In the genomic region with DNA sequence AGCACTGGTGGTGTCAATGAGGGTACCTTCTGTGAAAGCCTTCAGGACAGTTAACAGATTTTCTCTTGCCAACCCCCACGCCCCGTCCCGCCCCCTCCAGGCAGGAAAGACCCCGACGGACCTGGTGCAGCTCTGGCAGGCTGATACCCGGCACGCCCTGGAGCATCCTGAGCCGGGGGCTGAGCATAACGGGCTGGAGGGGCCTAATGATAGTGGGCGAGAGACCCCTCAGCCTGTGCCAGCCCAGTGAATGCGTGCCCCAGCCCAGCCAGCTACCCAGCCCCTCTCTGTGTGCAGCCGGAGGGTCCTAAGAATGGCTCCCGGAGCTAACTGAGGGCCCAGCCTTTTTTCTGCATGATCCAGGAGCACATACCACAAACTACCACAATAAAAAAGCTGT, we compare ENCODE assay signal across 1 cellular context.
TF ChIP-seq lines count a peak whose summit lies in the region.

No MANE protein-coding gene starts in this region.

TF ChIP-seq in GM23338, 12 proteins besides CTCF, POLR2A, EP300 and RAD21 (continued from another document):
- TF ChIP-seq, protein P1, sequence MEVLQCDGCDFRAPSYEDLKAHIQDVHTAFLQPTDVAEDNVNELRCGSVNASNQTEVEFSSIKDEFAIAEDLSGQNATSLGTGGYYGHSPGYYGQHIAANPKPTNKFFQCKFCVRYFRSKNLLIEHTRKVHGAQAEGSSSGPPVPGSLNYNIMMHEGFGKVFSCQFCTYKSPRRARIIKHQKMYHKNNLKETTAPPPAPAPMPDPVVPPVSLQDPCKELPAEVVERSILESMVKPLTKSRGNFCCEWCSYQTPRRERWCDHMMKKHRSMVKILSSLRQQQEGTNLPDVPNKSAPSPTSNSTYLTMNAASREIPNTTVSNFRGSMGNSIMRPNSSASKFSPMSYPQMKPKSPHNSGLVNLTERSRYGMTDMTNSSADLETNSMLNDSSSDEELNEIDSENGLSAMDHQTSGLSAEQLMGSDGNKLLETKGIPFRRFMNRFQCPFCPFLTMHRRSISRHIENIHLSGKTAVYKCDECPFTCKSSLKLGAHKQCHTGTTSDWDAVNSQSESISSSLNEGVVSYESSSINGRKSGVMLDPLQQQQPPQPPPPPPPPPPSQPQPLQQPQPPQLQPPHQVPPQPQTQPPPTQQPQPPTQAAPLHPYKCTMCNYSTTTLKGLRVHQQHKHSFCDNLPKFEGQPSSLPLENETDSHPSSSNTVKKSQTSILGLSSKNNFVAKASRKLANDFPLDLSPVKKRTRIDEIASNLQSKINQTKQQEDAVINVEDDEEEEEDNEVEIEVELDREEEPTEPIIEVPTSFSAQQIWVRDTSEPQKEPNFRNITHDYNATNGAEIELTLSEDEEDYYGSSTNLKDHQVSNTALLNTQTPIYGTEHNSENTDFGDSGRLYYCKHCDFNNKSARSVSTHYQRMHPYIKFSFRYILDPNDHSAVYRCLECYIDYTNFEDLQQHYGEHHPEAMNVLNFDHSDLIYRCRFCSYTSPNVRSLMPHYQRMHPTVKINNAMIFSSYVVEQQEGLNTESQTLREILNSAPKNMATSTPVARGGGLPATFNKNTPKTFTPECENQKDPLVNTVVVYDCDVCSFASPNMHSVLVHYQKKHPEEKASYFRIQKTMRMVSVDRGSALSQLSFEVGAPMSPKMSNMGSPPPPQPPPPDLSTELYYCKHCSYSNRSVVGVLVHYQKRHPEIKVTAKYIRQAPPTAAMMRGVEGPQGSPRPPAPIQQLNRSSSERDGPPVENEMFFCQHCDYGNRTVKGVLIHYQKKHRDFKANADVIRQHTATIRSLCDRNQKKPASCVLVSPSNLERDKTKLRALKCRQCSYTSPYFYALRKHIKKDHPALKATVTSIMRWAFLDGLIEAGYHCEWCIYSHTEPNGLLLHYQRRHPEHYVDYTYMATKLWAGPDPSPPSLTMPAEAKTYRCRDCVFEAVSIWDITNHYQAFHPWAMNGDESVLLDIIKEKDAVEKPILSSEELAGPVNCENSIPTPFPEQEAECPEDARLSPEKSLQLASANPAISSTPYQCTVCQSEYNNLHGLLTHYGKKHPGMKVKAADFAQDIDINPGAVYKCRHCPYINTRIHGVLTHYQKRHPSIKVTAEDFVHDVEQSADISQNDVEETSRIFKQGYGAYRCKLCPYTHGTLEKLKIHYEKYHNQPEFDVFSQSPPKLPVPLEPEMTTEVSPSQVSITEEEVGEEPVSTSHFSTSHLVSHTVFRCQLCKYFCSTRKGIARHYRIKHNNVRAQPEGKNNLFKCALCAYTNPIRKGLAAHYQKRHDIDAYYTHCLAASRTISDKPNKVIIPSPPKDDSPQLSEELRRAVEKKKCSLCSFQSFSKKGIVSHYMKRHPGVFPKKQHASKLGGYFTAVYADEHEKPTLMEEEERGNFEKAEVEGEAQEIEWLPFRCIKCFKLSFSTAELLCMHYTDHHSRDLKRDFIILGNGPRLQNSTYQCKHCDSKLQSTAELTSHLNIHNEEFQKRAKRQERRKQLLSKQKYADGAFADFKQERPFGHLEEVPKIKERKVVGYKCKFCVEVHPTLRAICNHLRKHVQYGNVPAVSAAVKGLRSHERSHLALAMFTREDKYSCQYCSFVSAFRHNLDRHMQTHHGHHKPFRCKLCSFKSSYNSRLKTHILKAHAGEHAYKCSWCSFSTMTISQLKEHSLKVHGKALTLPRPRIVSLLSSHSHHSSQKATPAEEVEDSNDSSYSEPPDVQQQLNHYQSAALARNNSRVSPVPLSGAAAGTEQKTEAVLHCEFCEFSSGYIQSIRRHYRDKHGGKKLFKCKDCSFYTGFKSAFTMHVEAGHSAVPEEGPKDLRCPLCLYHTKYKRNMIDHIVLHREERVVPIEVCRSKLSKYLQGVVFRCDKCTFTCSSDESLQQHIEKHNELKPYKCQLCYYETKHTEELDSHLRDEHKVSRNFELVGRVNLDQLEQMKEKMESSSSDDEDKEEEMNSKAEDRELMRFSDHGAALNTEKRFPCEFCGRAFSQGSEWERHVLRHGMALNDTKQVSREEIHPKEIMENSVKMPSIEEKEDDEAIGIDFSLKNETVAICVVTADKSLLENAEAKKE (CRISPR knock-in tag; IDR thresholded peaks at IDR 0.05) = no peak
- no peak for TF ChIP-seq JUNB (IDR thresholded peaks at IDR 0.05; ENCODE audit: unreplicated experiment)
- TF ChIP-seq POLR2AphosphoS5 (IDR thresholded peaks at IDR 0.05; ENCODE audit: low read depth) = no peak
- TF ChIP-seq, protein P2, sequence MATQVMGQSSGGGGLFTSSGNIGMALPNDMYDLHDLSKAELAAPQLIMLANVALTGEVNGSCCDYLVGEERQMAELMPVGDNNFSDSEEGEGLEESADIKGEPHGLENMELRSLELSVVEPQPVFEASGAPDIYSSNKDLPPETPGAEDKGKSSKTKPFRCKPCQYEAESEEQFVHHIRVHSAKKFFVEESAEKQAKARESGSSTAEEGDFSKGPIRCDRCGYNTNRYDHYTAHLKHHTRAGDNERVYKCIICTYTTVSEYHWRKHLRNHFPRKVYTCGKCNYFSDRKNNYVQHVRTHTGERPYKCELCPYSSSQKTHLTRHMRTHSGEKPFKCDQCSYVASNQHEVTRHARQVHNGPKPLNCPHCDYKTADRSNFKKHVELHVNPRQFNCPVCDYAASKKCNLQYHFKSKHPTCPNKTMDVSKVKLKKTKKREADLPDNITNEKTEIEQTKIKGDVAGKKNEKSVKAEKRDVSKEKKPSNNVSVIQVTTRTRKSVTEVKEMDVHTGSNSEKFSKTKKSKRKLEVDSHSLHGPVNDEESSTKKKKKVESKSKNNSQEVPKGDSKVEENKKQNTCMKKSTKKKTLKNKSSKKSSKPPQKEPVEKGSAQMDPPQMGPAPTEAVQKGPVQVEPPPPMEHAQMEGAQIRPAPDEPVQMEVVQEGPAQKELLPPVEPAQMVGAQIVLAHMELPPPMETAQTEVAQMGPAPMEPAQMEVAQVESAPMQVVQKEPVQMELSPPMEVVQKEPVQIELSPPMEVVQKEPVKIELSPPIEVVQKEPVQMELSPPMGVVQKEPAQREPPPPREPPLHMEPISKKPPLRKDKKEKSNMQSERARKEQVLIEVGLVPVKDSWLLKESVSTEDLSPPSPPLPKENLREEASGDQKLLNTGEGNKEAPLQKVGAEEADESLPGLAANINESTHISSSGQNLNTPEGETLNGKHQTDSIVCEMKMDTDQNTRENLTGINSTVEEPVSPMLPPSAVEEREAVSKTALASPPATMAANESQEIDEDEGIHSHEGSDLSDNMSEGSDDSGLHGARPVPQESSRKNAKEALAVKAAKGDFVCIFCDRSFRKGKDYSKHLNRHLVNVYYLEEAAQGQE (IDR thresholded peaks at IDR 0.05; ENCODE audit: unreplicated experiment) = no peak
- TF ChIP-seq CREB1 (CRISPR knock-in tag; IDR thresholded peaks at IDR 0.05; ENCODE audit: low read depth) = no peak
- TF ChIP-seq STAT1 (IDR thresholded peaks at IDR 0.05; ENCODE audit: unreplicated experiment) = no peak
- TF ChIP-seq ZNF114 (CRISPR knock-in tag; IDR thresholded peaks at IDR 0.05) = no peak
